31 cellular contexts compared by ENCODE assay signal in genomic region chr10:63608511-63608910, GRCh38.
"Had no signal": no experiment of that assay in that cellular context is flagged by ENCODE, and none has a peak within 500 bp of the region (broad histone marks: within the 10 kb centered on the region; RNA-seq: fewer than 3 reads in every experiment).

No MANE protein-coding gene starts in this region.

- H3K36me3 ChIP-seq: left lung, prostate gland, right atrium auricular region had no signal

- H3K4me2 ChIP-seq: smooth muscle cell had no signal

- H3K4me1 ChIP-seq: gastroesophageal sphincter, left lung, prostate gland had no signal

- H3K36me3 Mint-ChIP-seq: naive thymus-derived CD8-positive, alpha-beta T cell; type B pancreatic cell had no signal

- H3K4me3 ChIP-seq: coronary artery, esophagus muscularis mucosa, gastroesophageal sphincter, heart right ventricle, left lung, prostate gland, right atrium auricular region, smooth muscle cell, stomach, testis, tibial artery had no signal

- H3K9me3 Mint-ChIP-seq: naive thymus-derived CD8-positive, alpha-beta T cell; nephron progenitor cell; type B pancreatic cell had no signal

- H3K4me1 Mint-ChIP-seq: nephron progenitor cell had no signal

- H3K27ac Mint-ChIP-seq: naive thymus-derived CD8-positive, alpha-beta T cell; nephron progenitor cell; type B pancreatic cell had no signal

- H3K27me3 ChIP-seq: esophagus muscularis mucosa, foreskin keratinocyte, gastroesophageal sphincter, heart right ventricle, left lung, right atrium auricular region, stomach, testis, tibial artery had no signal

- ATAC-seq: foreskin keratinocyte; gastroesophageal sphincter; heart right ventricle; left cardiac atrium; left lung; naive thymus-derived CD8-positive, alpha-beta T cell; sciatic nerve had no signal

- H3K27ac ChIP-seq: coronary artery, esophagus muscularis mucosa, foreskin keratinocyte, gastroesophageal sphincter, heart right ventricle, left lung, prostate gland, right atrium auricular region, stomach, testis, tibial artery had no signal

- FAIRE-seq: endothelial cell of umbilical vein, islet of Langerhans had no signal

- DNase-seq: dermis blood vessel endothelial cell; effector memory CD4-positive, alpha-beta T cell; foreskin keratinocyte; glutamatergic neuron; heart right ventricle; hippocampal formation; left cardiac atrium; left lung; mesendoderm; midbrain; naive thymus-derived CD8-positive, alpha-beta T cell; nephron progenitor cell; nucleus accumbens; stimulated activated CD4-positive, alpha-beta T cell treated with anti-CD3 and anti-CD28 coated beads, Interleukin-12 subunit alpha, Interleukin-12 subunit beta, amount 100 ng/mL, for 4 hours; stimulated activated CD4-positive, alpha-beta T cell treated with anti-CD3 and anti-CD28 coated beads, Interleukin-1b, Interleukin-23, amount 100 ng/mL, for 48 hours; stimulated activated CD4-positive, alpha-beta T cell treated with anti-CD3 and anti-CD28 coated beads, Interleukin-4, amount 100 ng/mL, for 1 hour; stimulated activated CD8-positive, alpha-beta memory T cell treated with anti-CD3 and anti-CD28 coated beads, Interleukin-4, amount 100 ng/mL, for 48 hours; stimulated activated naive CD4-positive, alpha-beta T cell treated with Interleukin-2 at 50 U/mL for 16 hours; stomach; testis; tibial artery had no signal

- H3K9me3 ChIP-seq: esophagus muscularis mucosa, gastroesophageal sphincter, heart right ventricle, left lung, prostate gland, right atrium auricular region, stomach, testis, tibial artery had no signal

- H3K4me3 Mint-ChIP-seq: naive thymus-derived CD8-positive, alpha-beta T cell; nephron progenitor cell; type B pancreatic cell had no signal

- H3K27me3 Mint-ChIP-seq: naive thymus-derived CD8-positive, alpha-beta T cell; type B pancreatic cell had no signal
